ENCODE assay signal across 8 cellular contexts in genomic region chr18:79625195-79625923, GRCh38. TPM values are rescaled to one million over a fixed set of nuclear protein-coding genes. Genes with fewer than 3 reads are reported as not detected.
A peak's percentile ranks its signal among the peaks of the same experiment; 100 is the strongest.
DNase-seq lines count a peak whose midpoint lies in the region; ATAC-seq and TF ChIP-seq lines count a peak whose summit lies in the region.

No MANE protein-coding gene starts in this region.

- no peak for TF ChIP-seq CTCF in GM13977 (IDR thresholded peaks at IDR 0.05; ENCODE audit: extremely low read depth, insufficient read depth, missing control alignments)

- in situ Hi-C loops in GM13977 (cut with MboI; ENCODE audit: low pct_unique_long_range_greater_than_20kb, low sequenced_read_pairs, unreplicated experiment), result no loop called here

- intact Hi-C loops in left cardiac atrium (cut with DNase I), result no loop called here

- peak; percentile 84 for DNase-seq in GM13977 (ENCODE audit: low spot score)
- DNase-seq in Kasumi-1 (lab: John Stamatoyannopoulos, UW), result peak; percentile 82 to 85
- peak; percentile 17 for DNase-seq in left cardiac atrium
- no peak for DNase-seq in COR-L47 (lab: John Stamatoyannopoulos, UW)
- no peak for DNase-seq in cerebellar nuclear complex (lab: John Stamatoyannopoulos, UW)
- no peak for DNase-seq in activated T-cell treated with anti-CD3 and anti-CD28 coated beads, Interleukin-2, amount 50 U/mL, for 48 hours
- DNase-seq in activated gamma-delta T cell treated with Interleukin-2 at 50 U/mL for 16 hours, result no peak

- ATAC-seq in GM21528 (IDR thresholded peaks at IDR 0.05; ENCODE audit: low FRiP score, unreplicated experiment) (peak; percentile 81), left cardiac atrium (peak; percentile 35 to 60)

RNA-seq across cellular contexts. Expression of gene CTDP1, which starts 54.2 kb away (rescaled TPM):
- 10 to 100 TPM in 1 of 2 donors, 1 to 10 TPM in 1; 9.7 to 11.7 TPM for total RNA-seq in left cardiac atrium

Comparison
In these comparisons a context has a peak if more than half of its experiments do, and no peak if none do; other contexts are left out.
1. DNase-seq: peak in GM13977 (single experiment), Kasumi-1 (2 of 2) and left cardiac atrium (single experiment); none in COR-L47 (single experiment), cerebellar nuclear complex (0 of 2), activated T-cell treated with anti-CD3 and anti-CD28 coated beads, Interleukin-2, amount 50 U/mL, for 48 hours (0 of 2) and activated gamma-delta T cell treated with Interleukin-2 at 50 U/mL for 16 hours (single experiment).